Comparison of ENCODE assay signal across 25 cellular contexts in the genomic region with DNA sequence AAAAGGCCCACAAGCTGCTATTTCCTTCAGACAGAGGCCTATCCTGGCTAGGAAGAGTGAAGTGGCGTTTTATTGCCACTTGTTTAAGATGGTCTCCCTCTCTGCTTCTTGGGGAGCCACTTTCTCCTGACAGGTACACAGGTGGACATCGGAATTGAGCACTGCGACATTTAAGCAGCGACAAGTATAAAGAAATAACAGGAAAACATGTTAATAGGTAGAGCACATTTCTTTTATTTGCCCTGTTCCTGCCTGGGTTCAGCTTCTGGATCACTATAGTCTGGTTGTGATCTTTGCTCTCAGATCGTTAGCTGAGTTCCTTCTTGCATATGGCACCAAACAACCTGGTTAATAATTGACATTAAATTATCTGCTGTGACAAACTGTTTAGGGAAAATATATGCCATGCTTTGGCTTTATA.
"Had no signal": no experiment of that assay in that cellular context is flagged by ENCODE, and none has a peak within 500 bp of the region (broad histone marks: within the 10 kb centered on the region; RNA-seq: fewer than 3 reads in every experiment).

No MANE protein-coding gene starts in this region.

- H3K27me3 ChIP-seq: brain microvascular endothelial cell, left lung had no signal

- H3K27ac Mint-ChIP-seq: activated CD4-positive, alpha-beta T cell treated with anti-CD3 and anti-CD28 coated beads, Interleukin-2, amount 10 ng/mL, durations not matched to agents 24 days and 14 days; activated CD8-positive, alpha-beta T cell treated with anti-CD3 and anti-CD28 coated beads, Interleukin-2, amount 10 ng/mL, durations not matched to agents 7 days and 5 days; activated naive CD4-positive, alpha-beta T cell treated with anti-CD3 and anti-CD28 coated beads, Interleukin-2, amount 10 ng/mL, durations not matched to agents 7 days and 5 days; naive thymus-derived CD4-positive, alpha-beta T cell had no signal

- H3K36me3 ChIP-seq: brain microvascular endothelial cell, left lung had no signal

- H3K4me3 ChIP-seq: coronary artery, left lung had no signal

- H3K27me3 Mint-ChIP-seq: activated naive CD4-positive, alpha-beta T cell treated with anti-CD3 and anti-CD28 coated beads, Interleukin-2, amount 10 ng/mL, durations not matched to agents 7 days and 5 days had no signal

- H3K9me3 ChIP-seq: left lung had no signal

- DNase-seq: activated CD4-positive, alpha-beta T cell treated with anti-CD3 and anti-CD28 coated beads, Interleukin-2, amount 10 ng/mL, durations not matched to agents 24 days and 14 days; activated CD8-positive, alpha-beta memory T cell treated with anti-CD3 and anti-CD28 coated beads, Interleukin-2, amount 50 U/mL, for 4 hours; activated CD8-positive, alpha-beta T cell treated with anti-CD3 and anti-CD28 coated beads, Interleukin-2, amount 10 ng/mL, durations not matched to agents 7 days and 5 days; activated effector memory CD4-positive, alpha-beta T cell treated with Interleukin-2 at 50 U/mL for 16 hours; activated naive CD4-positive, alpha-beta T cell treated with anti-CD3 and anti-CD28 coated beads, Interleukin-2, amount 10 ng/mL, durations not matched to agents 7 days and 5 days; activated T-cell treated with anti-CD3 and anti-CD28 coated beads, Interleukin-2, amount 50 U/mL, for 48 hours; aorta; brain microvascular endothelial cell; central memory CD4-positive, alpha-beta T cell; erythroblast; foreskin melanocyte; glutamatergic neuron; hypothalamus; islet precursor cell; left lung; mammary epithelial cell; naive thymus-derived CD4-positive, alpha-beta T cell; stimulated activated CD4-positive, alpha-beta T cell treated with anti-CD3 and anti-CD28 coated beads, Interleukin-12 subunit alpha, Interleukin-12 subunit beta, amount 100 ng/mL, for 4 hours; stimulated activated CD4-positive, alpha-beta T cell treated with anti-CD3 and anti-CD28 coated beads, Interleukin-1b, Interleukin-23, amount 100 ng/mL, for 48 hours; stimulated activated CD8-positive, alpha-beta memory T cell treated with anti-CD3 and anti-CD28 coated beads, Interleukin-4, amount 100 ng/mL, for 48 hours; stimulated activated naive CD4-positive, alpha-beta T cell; T1000 had no signal

- H3K4me3 Mint-ChIP-seq: activated CD4-positive, alpha-beta T cell treated with anti-CD3 and anti-CD28 coated beads, Interleukin-2, amount 10 ng/mL, durations not matched to agents 24 days and 14 days; activated CD8-positive, alpha-beta T cell treated with anti-CD3 and anti-CD28 coated beads, Interleukin-2, amount 10 ng/mL, durations not matched to agents 7 days and 5 days; activated naive CD4-positive, alpha-beta T cell treated with anti-CD3 and anti-CD28 coated beads, Interleukin-2, amount 10 ng/mL, durations not matched to agents 7 days and 5 days; naive thymus-derived CD4-positive, alpha-beta T cell had no signal

- H3K27ac ChIP-seq: brain microvascular endothelial cell, coronary artery, left lung had no signal

- H3K4me1 ChIP-seq: left lung had no signal

- H3K9me3 Mint-ChIP-seq: activated naive CD4-positive, alpha-beta T cell treated with anti-CD3 and anti-CD28 coated beads, Interleukin-2, amount 10 ng/mL, durations not matched to agents 7 days and 5 days had no signal

- H3K36me3 Mint-ChIP-seq: activated naive CD4-positive, alpha-beta T cell treated with anti-CD3 and anti-CD28 coated beads, Interleukin-2, amount 10 ng/mL, durations not matched to agents 7 days and 5 days; naive thymus-derived CD4-positive, alpha-beta T cell had no signal

- FAIRE-seq: endometrium, urothelium cell line had no signal
